In genomic region chr6:163260111-163260895, GRCh38 we compare ENCODE assay signal across 11 cellular contexts.
DNase-seq lines count a peak whose midpoint lies in the region; ATAC-seq and TF ChIP-seq lines count a peak whose summit lies in the region.
"Had no signal": no experiment of that assay in that cellular context is flagged by ENCODE, and none has a peak within 500 bp of the region (broad histone marks: within the 10 kb centered on the region; RNA-seq: fewer than 3 reads in every experiment).

No MANE protein-coding gene starts in this region.

- no peak for ATAC-seq in HG03175 (IDR thresholded peaks at IDR 0.05; ENCODE audit: unreplicated experiment)
- no peak for ATAC-seq in GM18498 (IDR thresholded peaks at IDR 0.05; ENCODE audit: unreplicated experiment)
- ATAC-seq: Panc1 had no signal

- no peaks in the 10 kb centered on the region for H3K9me3 ChIP-seq in thymus (ENCODE audit: control insufficient read depth)

- DNase-seq in NCI-H748 (lab: John Stamatoyannopoulos, UW; ENCODE audit: unreplicated experiment) (peak; percentile 37), NCI-H748 treated with DMSO at 0.1 percent for 48 hours (lab: John Stamatoyannopoulos, UW) (no peak), choroid plexus epithelial cell (ENCODE audit: low read depth) (peak; percentile 50), medulla oblongata (ENCODE audit: extremely low spot score) (peak; percentile 73)
- DNase-seq in activated T-helper 2 cell treated with anti-CD3 and anti-CD28 coated beads, Interferon-gamma antibody, Interleukin-2, Interleukin-4, amounts not matched to agents 10 μg/mL and 5 μg/mL and 100 μg/mL, durations not matched to agents 14 hours and 24 hours and 36 hours (ENCODE audit: low spot score), result no peak
- DNase-seq: ACHN had no signal

- no peak overlapping the region for H3K4me3 Mint-ChIP-seq in activated T-helper 2 cell treated with anti-CD3 and anti-CD28 coated beads, Interferon-gamma antibody, Interleukin-2, Interleukin-4, amounts not matched to agents 10 μg/mL and 5 μg/mL and 100 μg/mL, durations not matched to agents 14 hours and 24 hours and 36 hours (ENCODE audit: low read depth)
- H3K4me3 Mint-ChIP-seq: dendritic cell treated with granulocyte-macrophage colony-stimulating factor and Interleukin-4, amounts not matched to agents 40 ng/mL and 50 ng/mL, for 4 days had no signal

- H3K9me3 Mint-ChIP-seq in activated T-helper 2 cell treated with anti-CD3 and anti-CD28 coated beads, Interferon-gamma antibody, Interleukin-2, Interleukin-4, amounts not matched to agents 10 μg/mL and 5 μg/mL and 100 μg/mL, durations not matched to agents 14 hours and 24 hours and 36 hours, result no peaks in the 10 kb centered on the region
- H3K9me3 Mint-ChIP-seq: dendritic cell treated with granulocyte-macrophage colony-stimulating factor and Interleukin-4, amounts not matched to agents 40 ng/mL and 50 ng/mL, for 4 days had no signal

- intact Hi-C loops in activated T-helper 2 cell treated with anti-CD3 and anti-CD28 coated beads, Interferon-gamma antibody, Interleukin-2, Interleukin-4, amounts not matched to agents 10 μg/mL and 5 μg/mL and 100 μg/mL, durations not matched to agents 14 hours and 24 hours and 36 hours (cut with micrococcal nuclease), result no loop called here

- no peaks in the 10 kb centered on the region for H3K36me3 ChIP-seq in thymus (ENCODE audit: control insufficient read depth, insufficient read depth)

- WGBS in thymus, result 35% methylated on average over 21 of the region's 21 CpGs

- TF ChIP-seq CTCF in choroid plexus epithelial cell (conservative IDR thresholded peaks at IDR 0.05; ENCODE audit: low read depth, low read length), result no peak

- H3K27ac ChIP-seq in thymus (ENCODE audit: low read depth), result no peak overlapping the region

- no peak overlapping the region for H3K27ac Mint-ChIP-seq in activated T-helper 2 cell treated with anti-CD3 and anti-CD28 coated beads, Interferon-gamma antibody, Interleukin-2, Interleukin-4, amounts not matched to agents 10 μg/mL and 5 μg/mL and 100 μg/mL, durations not matched to agents 14 hours and 24 hours and 36 hours
- H3K27ac Mint-ChIP-seq: dendritic cell treated with granulocyte-macrophage colony-stimulating factor and Interleukin-4, amounts not matched to agents 40 ng/mL and 50 ng/mL, for 4 days had no signal

- no peaks in the 10 kb centered on the region for H3K4me1 Mint-ChIP-seq in activated T-helper 2 cell treated with anti-CD3 and anti-CD28 coated beads, Interferon-gamma antibody, Interleukin-2, Interleukin-4, amounts not matched to agents 10 μg/mL and 5 μg/mL and 100 μg/mL, durations not matched to agents 14 hours and 24 hours and 36 hours (ENCODE audit: low read depth)

- no peaks in the 10 kb centered on the region for H3K27me3 Mint-ChIP-seq in activated T-helper 2 cell treated with anti-CD3 and anti-CD28 coated beads, Interferon-gamma antibody, Interleukin-2, Interleukin-4, amounts not matched to agents 10 μg/mL and 5 μg/mL and 100 μg/mL, durations not matched to agents 14 hours and 24 hours and 36 hours (ENCODE audit: low read depth)

- H3K27me3 ChIP-seq in thymus (ENCODE audit: control insufficient read depth, insufficient read depth), result no peaks in the 10 kb centered on the region

- H3K36me3 Mint-ChIP-seq in activated T-helper 2 cell treated with anti-CD3 and anti-CD28 coated beads, Interferon-gamma antibody, Interleukin-2, Interleukin-4, amounts not matched to agents 10 μg/mL and 5 μg/mL and 100 μg/mL, durations not matched to agents 14 hours and 24 hours and 36 hours (ENCODE audit: low read depth), result no peaks in the 10 kb centered on the region

- H3K4me1 ChIP-seq in thymus (ENCODE audit: control insufficient read depth, insufficient read depth, low read length), result no peaks in the 10 kb centered on the region

- H3K4me3 ChIP-seq in choroid plexus epithelial cell (ENCODE audit: low read depth, low read length) (peak overlapping the region; percentile 42), thymus (ENCODE audit: low read length) (peak overlapping the region; percentile 17)

Comparison
In these comparisons a context has a peak if more than half of its experiments do, and no peak if none do; other contexts are left out.
1. DNase-seq: peak in NCI-H748 (single experiment), choroid plexus epithelial cell (single experiment) and medulla oblongata (single experiment); none in NCI-H748 treated with DMSO at 0.1 percent for 48 hours (single experiment) and activated T-helper 2 cell treated with anti-CD3 and anti-CD28 coated beads, Interferon-gamma antibody, Interleukin-2, Interleukin-4, amounts not matched to agents 10 μg/mL and 5 μg/mL and 100 μg/mL, durations not matched to agents 14 hours and 24 hours and 36 hours (single experiment).